23 cellular contexts compared by ENCODE assay signal in the genomic region with DNA sequence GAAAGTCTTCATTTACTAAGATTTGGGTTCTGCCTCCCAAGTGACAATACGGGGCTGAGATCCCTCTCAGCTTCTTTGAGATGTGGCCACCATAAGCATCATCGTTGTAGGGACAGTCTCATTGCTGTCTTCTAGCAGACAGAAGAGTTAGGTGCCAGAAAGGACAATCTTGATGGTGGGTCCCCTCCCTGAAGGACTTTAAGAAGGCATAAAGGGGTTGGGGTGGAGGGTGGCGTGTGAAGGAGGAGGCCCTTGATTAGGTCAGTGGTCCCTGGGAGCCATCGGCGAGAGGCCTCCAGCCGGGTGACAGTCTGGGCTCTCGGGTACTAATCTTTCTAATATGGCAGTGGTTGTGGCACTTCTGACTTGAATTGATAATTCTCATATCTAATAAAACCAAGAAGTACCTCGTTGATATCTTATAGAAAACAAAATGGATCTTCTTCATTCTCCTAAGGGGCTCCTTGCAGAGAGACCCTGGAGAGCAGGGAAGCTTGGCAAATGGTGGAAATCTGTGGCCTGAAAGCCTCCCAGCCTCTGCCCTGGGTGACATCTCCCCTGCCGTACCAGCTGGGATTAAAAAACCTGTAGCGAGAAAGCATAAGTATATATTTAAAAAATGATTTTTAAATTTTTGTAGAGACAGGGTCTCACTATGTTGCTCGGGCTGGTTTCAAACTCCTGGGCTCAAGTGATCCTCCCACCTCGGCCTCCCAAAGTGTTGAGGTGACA. TPM values are rescaled to one million over a fixed set of nuclear protein-coding genes. Genes with fewer than 3 reads are reported as not detected.
"Had no signal": no experiment of that assay in that cellular context is flagged by ENCODE, and none has a peak within 500 bp of the region (broad histone marks: within the 10 kb centered on the region; RNA-seq: fewer than 3 reads in every experiment).

No MANE protein-coding gene starts in this region.

- ATAC-seq: activated T-helper 17 cell treated with anti-CD3 and anti-CD28 coated beads, Interleukin-2, amount 50 U/mL, for 72 hours; T-cell had no signal

- H3K9me3 ChIP-seq: SK-N-SH, upper lobe of left lung had no signal

- H3K27me3 ChIP-seq: upper lobe of left lung had no signal

- H3K4me3 ChIP-seq: coronary artery, lung, upper lobe of left lung had no signal

- H3K27ac ChIP-seq: coronary artery, epithelial cell of prostate, parathyroid adenoma, upper lobe of left lung had no signal

- DNase-seq: activated CD4-positive, alpha-beta T cell treated with anti-CD3 and anti-CD28 coated beads for 1 hour; activated CD4-positive, alpha-beta T cell treated with anti-CD3 and anti-CD28 coated beads, Interleukin-2, amount 50 U/mL, for 4 hours; activated naive CD4-positive, alpha-beta T cell treated with Interleukin-2 at 50 U/mL for 16 hours; activated T-cell treated with anti-CD3 and anti-CD28 coated beads for 4 hours; aorta; effector memory CD4-positive, alpha-beta T cell; foreskin melanocyte; naive B cell; SK-N-SH; stimulated activated naive CD4-positive, alpha-beta T cell; T-cell; T-helper 9 cell; upper lobe of left lung had no signal

- H3K36me3 ChIP-seq: upper lobe of left lung had no signal

RNA-seq across cellular contexts. Expression of a gene that starts 53.5 kb away (rescaled TPM):
- total RNA-seq: aorta, cardiac septum, fibroblast of lung, left colon, lung, mesothelial cell of epicardium, renal cortical epithelial cell, T-cell, upper lobe of left lung had no signal
